Comparison of ENCODE assay signal across 12 cellular contexts in the genomic region with DNA sequence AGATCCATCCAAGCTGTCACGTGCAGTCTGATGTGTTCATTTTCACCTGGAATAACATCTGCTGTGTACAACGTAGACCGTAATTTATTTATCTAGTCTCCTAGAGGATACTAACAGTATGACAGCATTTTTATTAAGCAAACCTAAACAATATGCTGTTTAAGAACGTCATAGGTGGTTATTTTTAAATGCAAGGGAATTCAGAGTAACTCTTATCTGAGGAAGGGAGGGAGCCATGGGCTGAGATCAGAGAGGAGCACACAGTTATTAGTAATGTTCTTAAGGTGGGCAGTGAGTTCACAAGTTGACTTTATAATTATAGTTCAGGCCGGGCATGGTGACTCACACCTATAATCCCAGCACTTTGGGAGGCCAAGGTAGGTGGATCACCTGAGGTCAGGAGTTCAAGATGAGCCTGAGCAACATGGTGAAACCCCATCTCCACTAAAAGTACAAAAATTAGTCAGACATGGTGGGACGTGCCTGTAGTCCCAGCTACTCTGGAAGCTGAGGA.
DNase-seq lines count a peak whose midpoint lies in the region; ATAC-seq, FAIRE-seq and TF ChIP-seq lines count a peak whose summit lies in the region.
"Had no signal": no experiment of that assay in that cellular context is flagged by ENCODE, and none has a peak within 500 bp of the region (broad histone marks: within the 10 kb centered on the region; RNA-seq: fewer than 3 reads in every experiment).

No MANE protein-coding gene starts in this region.

- no peak for DNase-seq in activated naive CD8-positive, alpha-beta T cell treated with anti-CD3 and anti-CD28 coated beads, Interleukin-2, amount 50 U/mL, for 24 hours
- no peak for DNase-seq in activated naive CD8-positive, alpha-beta T cell treated with anti-CD3 and anti-CD28 coated beads for 36 hours
- DNase-seq in NCI-H69 (lab: John Stamatoyannopoulos, UW) (peak; percentile 42), endothelial cell (ENCODE audit: low spot score) (no peak), small intestine (peak; percentile 33), germinal center (ENCODE audit: low spot score) (no peak), midbrain (lab: John Stamatoyannopoulos, UW) (no peak)
- DNase-seq: NCI-H2107 had no signal

- no peaks in the 10 kb centered on the region for H3K27me3 ChIP-seq in small intestine (ENCODE audit: control insufficient read depth in 2 of 2, insufficient read depth in 2 of 2, low read length in 2 of 2)
- H3K27me3 ChIP-seq: suprapubic skin had no signal

- ATAC-seq in activated naive CD8-positive, alpha-beta T cell treated with anti-CD3 and anti-CD28 coated beads, Interleukin-2, amount 50 U/mL, for 24 hours, result peak; percentile 81
- no peak for ATAC-seq in HG03342 (IDR thresholded peaks at IDR 0.05; ENCODE audit: unreplicated experiment)

- H3K27ac Mint-ChIP-seq in activated naive CD8-positive, alpha-beta T cell treated with anti-CD3 and anti-CD28 coated beads, Interleukin-2, amount 50 U/mL, for 24 hours, result no peak overlapping the region
- H3K27ac Mint-ChIP-seq in activated naive CD8-positive, alpha-beta T cell treated with anti-CD3 and anti-CD28 coated beads for 36 hours, result no peak overlapping the region
- no peak overlapping the region for H3K27ac Mint-ChIP-seq in endothelial cell (ENCODE audit: unreplicated experiment)

- peaks cover 11% of the 10 kb centered on the region for H3K4me1 Mint-ChIP-seq in activated naive CD8-positive, alpha-beta T cell treated with anti-CD3 and anti-CD28 coated beads, Interleukin-2, amount 50 U/mL, for 24 hours
- peaks cover 11% of the 10 kb centered on the region for H3K4me1 Mint-ChIP-seq in activated naive CD8-positive, alpha-beta T cell treated with anti-CD3 and anti-CD28 coated beads for 36 hours
- H3K4me1 Mint-ChIP-seq in endothelial cell (ENCODE audit: unreplicated experiment), result peaks cover 7% of the 10 kb centered on the region

- H3K27ac ChIP-seq in small intestine (ENCODE audit: low read depth in 1 of 2, low read length in 1 of 2), result peak overlapping the region in 1 of 2 donors; percentile 50
- H3K27ac ChIP-seq: BLaER1 treated with 17β-estradiol and CSF1 and Interleukin-3, amounts not matched to agents 10 nM and 100 nM; suprapubic skin had no signal

- no peaks in the 10 kb centered on the region for H3K36me3 ChIP-seq in small intestine (ENCODE audit: control insufficient read depth in 2 of 2, insufficient read depth in 2 of 2, low read length in 2 of 2)
- H3K36me3 ChIP-seq: BLaER1 treated with 17β-estradiol and CSF1 and Interleukin-3, amounts not matched to agents 10 nM and 100 nM; suprapubic skin had no signal

- H3K36me3 Mint-ChIP-seq in activated naive CD8-positive, alpha-beta T cell treated with anti-CD3 and anti-CD28 coated beads, Interleukin-2, amount 50 U/mL, for 24 hours (ENCODE audit: low read depth), result peaks cover 3% of the 10 kb centered on the region
- H3K36me3 Mint-ChIP-seq in activated naive CD8-positive, alpha-beta T cell treated with anti-CD3 and anti-CD28 coated beads for 36 hours, result peaks cover 5% of the 10 kb centered on the region
- H3K36me3 Mint-ChIP-seq in endothelial cell (ENCODE audit: low read depth, unreplicated experiment), result no peaks in the 10 kb centered on the region

- no peaks in the 10 kb centered on the region for H3K27me3 Mint-ChIP-seq in activated naive CD8-positive, alpha-beta T cell treated with anti-CD3 and anti-CD28 coated beads, Interleukin-2, amount 50 U/mL, for 24 hours
- H3K27me3 Mint-ChIP-seq in activated naive CD8-positive, alpha-beta T cell treated with anti-CD3 and anti-CD28 coated beads for 36 hours, result no peaks in the 10 kb centered on the region
- no peaks in the 10 kb centered on the region for H3K27me3 Mint-ChIP-seq in endothelial cell (ENCODE audit: unreplicated experiment)

- peak; percentile 5 for TF ChIP-seq CTCF in endothelial cell (IDR thresholded peaks at IDR 0.05; ENCODE audit: unreplicated experiment)

- no peak for FAIRE-seq in small intestine (lab: Jason Lieb, UNC)

- peaks cover 4% of the 10 kb centered on the region for H3K9me3 Mint-ChIP-seq in activated naive CD8-positive, alpha-beta T cell treated with anti-CD3 and anti-CD28 coated beads, Interleukin-2, amount 50 U/mL, for 24 hours
- H3K9me3 Mint-ChIP-seq in activated naive CD8-positive, alpha-beta T cell treated with anti-CD3 and anti-CD28 coated beads for 36 hours, result peaks cover 3% of the 10 kb centered on the region
- H3K9me3 Mint-ChIP-seq in endothelial cell (ENCODE audit: unreplicated experiment), result peaks cover 10% of the 10 kb centered on the region

- no peak overlapping the region for H3K4me3 Mint-ChIP-seq in activated naive CD8-positive, alpha-beta T cell treated with anti-CD3 and anti-CD28 coated beads, Interleukin-2, amount 50 U/mL, for 24 hours
- H3K4me3 Mint-ChIP-seq in activated naive CD8-positive, alpha-beta T cell treated with anti-CD3 and anti-CD28 coated beads for 36 hours, result no peak overlapping the region
- no peak overlapping the region for H3K4me3 Mint-ChIP-seq in endothelial cell (ENCODE audit: unreplicated experiment)
- H3K4me3 Mint-ChIP-seq: brain had no signal

- no peaks in the 10 kb centered on the region for H3K4me1 ChIP-seq in small intestine (ENCODE audit: control insufficient read depth in 2 of 2, insufficient read depth in 1 of 2, low read depth in 1 of 2, low read length in 1 of 2)
- H3K4me1 ChIP-seq: suprapubic skin had no signal

- no peaks in the 10 kb centered on the region for H3K9me3 ChIP-seq in small intestine (ENCODE audit: control insufficient read depth, low read depth)
- H3K9me3 ChIP-seq: suprapubic skin had no signal

- no peak overlapping the region for H3K4me3 ChIP-seq in small intestine (ENCODE audit: low read depth in 1 of 2, low read length in 2 of 2)
- H3K4me3 ChIP-seq: BLaER1 treated with 17β-estradiol and CSF1 and Interleukin-3, amounts not matched to agents 10 nM and 100 nM; suprapubic skin had no signal

- 28 to 59% (median 48%) methylated on average over 6 of the region's 6 CpGs for WGBS in small intestine, 3 donors

Comparison
In these comparisons a context has a peak if more than half of its experiments do, and no peak if none do; other contexts are left out.
1. DNase-seq: peak in NCI-H69 (single experiment) and small intestine (single experiment); none in activated naive CD8-positive, alpha-beta T cell treated with anti-CD3 and anti-CD28 coated beads, Interleukin-2, amount 50 U/mL, for 24 hours (single experiment), activated naive CD8-positive, alpha-beta T cell treated with anti-CD3 and anti-CD28 coated beads for 36 hours (single experiment), endothelial cell (single experiment), germinal center (single experiment) and midbrain (single experiment).